Comparison of ENCODE assay signal across 1 cellular context in genomic region chr6:43454290-43455033, GRCh38.
TF ChIP-seq lines count a peak whose summit lies in the region.

No MANE protein-coding gene starts in this region.

TF ChIP-seq in HEK293, 187 proteins besides CTCF, POLR2A, EP300 and RAD21 (continued from another document and continues in another):
- TF ChIP-seq KLF17 (tag by site-specific recombination; IDR thresholded peaks at IDR 0.05) (peak; percentile 52; the same call in 1 of the 2 replicates), ZNF777 (tag by site-specific recombination; IDR thresholded peaks at IDR 0.05; ENCODE audit: borderline replicate concordance) (peak; percentile 88; the same call in 1 of the 2 replicates), ZNF830 (tag by site-specific recombination; IDR thresholded peaks at IDR 0.05; ENCODE audit: low read depth) (no peak), ZNF530 (tag by site-specific recombination; IDR thresholded peaks at IDR 0.05; ENCODE audit: low read depth) (no peak), ZNF623 (tag by site-specific recombination; IDR thresholded peaks at IDR 0.05) (no peak), SETDB1 (IDR thresholded peaks at IDR 0.05; ENCODE audit: insufficient read length, low read length) (no peak), ZNF138 (tag by site-specific recombination; IDR thresholded peaks at IDR 0.05; ENCODE audit: borderline replicate concordance) (no peak), ZNF792 (tag by site-specific recombination; IDR thresholded peaks at IDR 0.05) (no peak), ZIC2 (tag by site-specific recombination; IDR thresholded peaks at IDR 0.05) (peak; percentile 79), ZSCAN5A (tag by site-specific recombination; IDR thresholded peaks at IDR 0.05) (0 out of 2 replicates have a peak, but pooled peaks have one; percentile 15), ZNF404 (tag by site-specific recombination; IDR thresholded peaks at IDR 0.05) (no peak), ZBTB1 (tag by site-specific recombination; IDR thresholded peaks at IDR 0.05) (no peak), ZXDB (tag by site-specific recombination; IDR thresholded peaks at IDR 0.05) (peak; percentile 52; the same call in 1 of the 2 replicates), BCL11A (tag by site-specific recombination; IDR thresholded peaks at IDR 0.05; ENCODE audit: low read depth) (peak; percentile 76; the same call in 1 of the 2 replicates), ZNF366 (tag by site-specific recombination; conservative IDR thresholded peaks at IDR 0.05) (peak; percentile 71; the same call in 1 of the 2 replicates), ZNF175 (tag by site-specific recombination; IDR thresholded peaks at IDR 0.05) (0 out of 2 replicates have a peak, but pooled peaks have one; percentile 25), ZBTB11 (tag by site-specific recombination; conservative IDR thresholded peaks at IDR 0.05; ENCODE audit: low read depth) (no peak), ZNF629 (tag by site-specific recombination; IDR thresholded peaks at IDR 0.05) (0 out of 2 replicates have a peak, but pooled peaks have one; percentile 18), SCRT2 (tag by site-specific recombination; IDR thresholded peaks at IDR 0.05) (peak; percentile 100), ZEB2 (tag by site-specific recombination; IDR thresholded peaks at IDR 0.05) (0 out of 2 replicates have a peak, but pooled peaks have one; percentile 66), ZNF23 (tag by site-specific recombination; IDR thresholded peaks at IDR 0.05; ENCODE audit: borderline replicate concordance) (no peak), SCRT1 (tag by site-specific recombination; IDR thresholded peaks at IDR 0.05; ENCODE audit: borderline replicate concordance) (peak; percentile 97), ZNF704 (tag by site-specific recombination; IDR thresholded peaks at IDR 0.05) (no peak), PBX3 (CRISPR knock-in tag; IDR thresholded peaks at IDR 0.05) (peak; percentile 84), PRDM2 (tag by site-specific recombination; IDR thresholded peaks at IDR 0.05; ENCODE audit: borderline replicate concordance) (0 out of 2 replicates have a peak, but pooled peaks have one; percentile 64), ZBTB10 (tag by site-specific recombination; IDR thresholded peaks at IDR 0.05) (peak; percentile 80), KLF7 (tag by site-specific recombination; IDR thresholded peaks at IDR 0.05; ENCODE audit: borderline replicate concordance) (no peak), ZBTB26 (tag by site-specific recombination; optimal IDR thresholded peaks at IDR 0.05) (peak; percentile 94), ZBTB7A (tag by site-specific recombination; IDR thresholded peaks at IDR 0.05; ENCODE audit: low read depth) (peak; percentile 58), ZSCAN23 (tag by site-specific recombination; IDR thresholded peaks at IDR 0.05) (no peak), ZNF692 (tag by site-specific recombination; IDR thresholded peaks at IDR 0.05) (0 out of 2 replicates have a peak, but pooled peaks have one; percentile 52), ZNF2 (tag by site-specific recombination; IDR thresholded peaks at IDR 0.05) (peak; percentile 92), ZNF426 (tag by site-specific recombination; IDR thresholded peaks at IDR 0.05) (no peak), ZFP69B (tag by site-specific recombination; IDR thresholded peaks at IDR 0.05) (no peak; the same call in 1 of the 2 replicates), ZBTB17 (tag by site-specific recombination; IDR thresholded peaks at IDR 0.05) (peak; percentile 83), ZBTB20 (tag by site-specific recombination; IDR thresholded peaks at IDR 0.05) (peak; percentile 96; the same call in 1 of the 2 replicates), ZNF677 (tag by site-specific recombination; IDR thresholded peaks at IDR 0.05) (no peak)
